Comparison of ENCODE assay signal across 10 cellular contexts in the genomic region with DNA sequence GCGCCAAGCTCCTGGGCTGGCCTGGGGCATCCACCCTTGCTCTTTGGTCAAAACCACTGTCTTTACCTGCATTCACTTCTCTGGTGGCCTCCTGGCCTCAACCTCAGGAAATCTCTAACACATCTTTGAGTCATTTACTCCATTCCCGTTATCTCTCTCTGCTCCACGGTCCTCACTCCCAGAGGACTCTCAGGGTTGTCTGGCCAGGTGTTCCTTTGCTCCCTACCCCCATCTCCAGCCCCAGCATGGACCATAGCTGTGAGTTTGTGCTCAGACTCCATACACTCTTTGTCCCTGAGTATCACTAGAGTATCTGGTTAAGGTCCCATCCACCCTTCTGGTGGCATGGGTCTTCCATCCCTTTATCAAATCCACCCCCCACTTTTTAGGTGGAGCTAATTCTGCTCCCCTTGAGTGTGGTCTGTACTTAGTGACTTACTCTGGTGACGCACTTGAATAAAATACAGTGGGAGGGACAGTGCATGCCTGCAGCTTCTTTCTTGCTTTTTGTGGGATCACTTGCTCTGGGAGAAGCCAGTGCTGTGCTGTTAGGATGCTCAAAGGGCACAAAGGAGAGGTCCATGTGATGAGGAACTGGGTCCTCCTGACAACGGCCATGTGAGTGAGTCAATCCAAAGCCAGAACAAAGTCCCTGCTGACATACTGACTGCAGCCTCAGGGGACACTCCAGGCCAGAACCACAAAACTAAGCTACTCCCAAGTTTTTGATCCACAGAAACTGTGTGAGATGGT. TPM values are rescaled to one million over a fixed set of nuclear protein-coding genes. Genes with fewer than 3 reads are reported as not detected.
DNase-seq lines count a peak whose midpoint lies in the region; ATAC-seq and TF ChIP-seq lines count a peak whose summit lies in the region.
"Had no signal": no experiment of that assay in that cellular context is flagged by ENCODE, and none has a peak within 500 bp of the region (broad histone marks: within the 10 kb centered on the region; RNA-seq: fewer than 3 reads in every experiment).

No MANE protein-coding gene starts in this region.

- H3K4me2 ChIP-seq in neuronal stem cell (ENCODE audit: insufficient read depth, low read length, poor library complexity, severe bottlenecking): no peak overlapping the region

- no peak overlapping the region for H2BK5ac ChIP-seq in neuronal stem cell (ENCODE audit: low read length)

- TF ChIP-seq POLR2A in upper lobe of left lung (IDR thresholded peaks at IDR 0.05): no peak

- no peak overlapping the region for H2AFZ ChIP-seq in neuronal stem cell (ENCODE audit: low read length)

- H2BK15ac ChIP-seq in neuronal stem cell (ENCODE audit: low read length): no peak overlapping the region

- no peak overlapping the region for H3K9ac ChIP-seq in neuronal stem cell (ENCODE audit: low read depth, low read length, poor library complexity)

- H3K36me3 ChIP-seq in esophagus (ENCODE audit: control insufficient read depth in 2 of 2, insufficient read depth in 2 of 2, low read length in 1 of 2) (no peaks in the 10 kb centered on the region), neuronal stem cell (replicated peaks in 1 of 2; ENCODE audit: control insufficient read depth in 2 of 2, insufficient read depth in 2 of 2, low read length in 2 of 2) (no peaks in the 10 kb centered on the region), upper lobe of left lung (no peaks in the 10 kb centered on the region)

- no peak overlapping the region for H4K8ac ChIP-seq in neuronal stem cell (ENCODE audit: low read depth, low read length)

- H3K9me3 ChIP-seq in esophagus (ENCODE audit: control insufficient read depth in 2 of 2, insufficient read depth in 1 of 2, low read depth in 1 of 2, low read length in 1 of 2): no peaks in the 10 kb centered on the region
- peaks cover 0 to 2% of the 10 kb centered on the region in 2 donors for H3K9me3 ChIP-seq in neuronal stem cell (replicated peaks in 1 of 2; ENCODE audit: control insufficient read depth in 2 of 2, insufficient read depth in 1 of 2, low read depth in 1 of 2, low read length in 2 of 2)
- no peaks in the 10 kb centered on the region for H3K9me3 ChIP-seq in upper lobe of left lung

- H3K27ac ChIP-seq in esophagus (ENCODE audit: low read depth in 2 of 2, low read length in 1 of 2): peak overlapping the region; percentile 33 to 35
- no peak overlapping the region for H3K27ac ChIP-seq in neuronal stem cell (replicated peaks; ENCODE audit: low read length)
- H3K27ac ChIP-seq in upper lobe of left lung: peak overlapping the region; percentile 9 to 40 (median 21)

- no peak overlapping the region for H2BK12ac ChIP-seq in neuronal stem cell (ENCODE audit: low read length)

- H3K79me1 ChIP-seq in neuronal stem cell (ENCODE audit: low read depth, low read length): no peaks in the 10 kb centered on the region

- no peak for ATAC-seq in upper lobe of left lung (ENCODE audit: low FRiP score in 2 of 2)
- no peak for ATAC-seq in GM18511 (IDR thresholded peaks at IDR 0.05; ENCODE audit: unreplicated experiment)

- H3K4me3 ChIP-seq in esophagus (ENCODE audit: low read depth in 1 of 2, low read length in 2 of 2) (no peak overlapping the region), neuronal stem cell (ENCODE audit: low read length in 2 of 2) (no peak overlapping the region), upper lobe of left lung (no peak overlapping the region)

- TF ChIP-seq CTCF in upper lobe of left lung (IDR thresholded peaks at IDR 0.05): no peak

- WGBS in esophagus, 2 donors: 77 to 79% methylated on average over 5 of the region's 5 CpGs
- no CpG with 5 or more reads among the region's 5 CpGs for WGBS in neuronal stem cell (ENCODE audit: extremely low coverage in 2 of 2, insufficient read length in 2 of 2, insufficient replicate concordance in 1 of 2), 2 donors
- 81 to 89% methylated on average over 5 of the region's 5 CpGs for WGBS in upper lobe of left lung, 2 donors

- no peak overlapping the region for H4K91ac ChIP-seq in neuronal stem cell (ENCODE audit: low read depth, low read length, poor library complexity)

- no peak overlapping the region for H2BK120ac ChIP-seq in neuronal stem cell (ENCODE audit: low read depth, low read length)

- no peak overlapping the region for H3K4ac ChIP-seq in neuronal stem cell (ENCODE audit: low read length)

- no peak overlapping the region for H3K14ac ChIP-seq in neuronal stem cell (ENCODE audit: low read length)

- peak overlapping the region; percentile 6 for H3K23ac ChIP-seq in neuronal stem cell (ENCODE audit: low read depth, low read length, poor library complexity)

- peaks cover 2 to 3% of the 10 kb centered on the region in 2 donors for H3K4me1 ChIP-seq in esophagus (ENCODE audit: control insufficient read depth in 2 of 2, insufficient read depth in 2 of 2, low read length in 1 of 2)
- H3K4me1 ChIP-seq in neuronal stem cell (ENCODE audit: control insufficient read depth in 2 of 2, insufficient read depth in 1 of 2, low read depth in 1 of 2, low read length in 2 of 2): no peaks in the 10 kb centered on the region
- H3K4me1 ChIP-seq in upper lobe of left lung: peaks cover 5 to 14% (median 6%) of the 10 kb centered on the region in 4 donors

- H3K18ac ChIP-seq in neuronal stem cell (ENCODE audit: low read length): no peak overlapping the region

- DNase-seq in RPMI7951 (ENCODE audit: low read depth) (peak; percentile 47), neuronal stem cell (ENCODE audit: low spot score) (no peak), upper lobe of left lung (no peak), KBM-7 (no peak), islet precursor cell (no peak)
- DNase-seq: activated CD4-positive, CD25-positive, alpha-beta regulatory T cell; DMS153 had no signal

- no peak for TF ChIP-seq EP300 in upper lobe of left lung (IDR thresholded peaks at IDR 0.05)

- H3K27me3 ChIP-seq in esophagus (ENCODE audit: control insufficient read depth in 1 of 2, insufficient read depth in 2 of 2, low read length in 2 of 2) (no peaks in the 10 kb centered on the region), neuronal stem cell (ENCODE audit: control insufficient read depth in 3 of 3, insufficient read depth in 3 of 3, low read depth in 1 of 3, low read length in 3 of 3) (no peaks in the 10 kb centered on the region), upper lobe of left lung (no peaks in the 10 kb centered on the region)

- H2AK5ac ChIP-seq in neuronal stem cell (ENCODE audit: low read depth, low read length): no peak overlapping the region

- in situ Hi-C loops in KBM-7 (cut with MboI; ENCODE audit: low pct_unique_long_range_greater_than_20kb, low sequenced_read_pairs): no loop called here

RNA-seq across cellular contexts. Expression of a gene that starts 44.3 kb away (rescaled TPM):
- total RNA-seq in RPMI7951 (2014; rRNA removed; shearing (Covaris generic)): 436 and 611 TPM in 2 replicates
- polyA plus RNA-seq in esophagus: 10 to 100 TPM; 27.6 to 80.7 TPM
- polyA plus RNA-seq in neuronal stem cell (2013, experiment 1 of 2): 3.3 TPM
- polyA plus RNA-seq in neuronal stem cell (2013, experiment 2 of 2): 3.1 TPM
- 100 to 1,000 TPM; 105 to 705 (median 359) TPM for total RNA-seq in upper lobe of left lung
- total RNA-seq: activated T-helper 1 cell treated with anti-CD3 and anti-CD28 coated beads, Interleukin-12 subunit alpha, Interleukin-12 subunit beta, Interleukin-2, Interleukin-4 antibody, amounts not matched to agents 30 ng/mL and 10 ng/mL and 1 ng/mL, durations not matched to agents 14 hours and 24 hours and 36 hours had no signal
